In the genomic region with DNA sequence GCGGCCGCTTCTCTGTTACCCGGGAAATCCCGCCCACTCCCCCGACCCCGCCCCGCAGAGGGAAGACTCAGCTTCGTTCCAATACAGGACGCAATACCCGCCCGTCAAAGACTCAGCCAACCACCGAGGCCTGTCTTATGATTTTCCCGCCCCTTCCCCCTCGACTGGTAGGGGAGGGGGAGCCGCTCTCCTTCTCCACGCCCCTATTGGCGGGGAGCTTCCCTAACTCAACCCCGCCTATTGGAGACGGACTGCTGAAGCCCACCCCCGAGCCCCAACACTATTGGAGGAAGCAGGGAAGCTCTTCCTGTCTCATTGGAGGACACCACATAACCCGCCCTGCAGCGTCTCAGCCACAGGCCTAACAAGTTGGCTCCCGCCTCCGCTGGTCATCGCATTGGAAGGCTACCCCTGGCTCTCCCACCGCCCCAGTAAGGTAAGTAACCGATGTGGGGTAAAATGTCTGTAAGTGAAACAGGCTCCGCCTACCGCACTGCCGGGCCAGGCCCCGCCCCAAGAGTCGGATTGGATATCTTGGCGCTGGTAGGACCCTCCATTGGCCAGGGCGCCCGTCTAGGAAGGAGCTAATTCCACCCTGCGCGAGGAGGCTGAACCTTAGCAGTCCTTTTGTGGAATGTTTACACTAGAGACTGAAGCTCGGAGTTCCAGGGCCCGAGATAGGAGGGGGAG, we compare ENCODE assay signal across 8 cellular contexts. TPM values are rescaled to one million over a fixed set of nuclear protein-coding genes. Genes with fewer than 3 reads are reported as not detected.
A peak's percentile ranks its signal among the peaks of the same experiment; 100 is the strongest.
DNase-seq lines count a peak whose midpoint lies in the region; ATAC-seq, FAIRE-seq and TF ChIP-seq lines count a peak whose summit lies in the region.

TSS of gene SIN3A (minus strand) at position 17 of the 690 bp plus-strand sequence. CDS start 21,315 bp downstream, outside the sequence.

- peak within 1 kb of the TSS; percentile 97 for H3K4me2 ChIP-seq in PC-9

- no peaks in the 10 kb centered on the region for H3K9me3 ChIP-seq in PC-9 (ENCODE audit: insufficient read depth, low read depth)

- TF ChIP-seq CTCF in D721Med (IDR thresholded peaks at IDR 0.05; ENCODE audit: insufficient read depth, missing control alignments): no peak
- no peak for TF ChIP-seq CTCF in PC-9 (conservative IDR thresholded peaks at IDR 0.05)
- TF ChIP-seq CTCF in epithelial cell of proximal tubule (conservative IDR thresholded peaks at IDR 0.05; ENCODE audit: low read depth, low read length): no peak

- peak; percentile 38 for ATAC-seq in GM21619 (IDR thresholded peaks at IDR 0.05; ENCODE audit: unreplicated experiment)

- H3K36me3 ChIP-seq in PC-9 (ENCODE audit: low read depth): no peaks in the 10 kb centered on the region

- CTCF ChIA-PET in PC-9 (lab: Charles Lee): interaction anchor here (0.5 to 1.8 kb wide), 7 partner anchors 81 to 286 kb away, joined by 3 to 5 read pairs (median 3); partner anchors contain the start of gene MAN2C1

- peaks cover 18% of the 10 kb centered on the region for H3K4me1 ChIP-seq in PC-9 (replicated peaks; ENCODE audit: insufficient read depth)

- H3K27ac ChIP-seq in PC-9: peak within 1 kb of the TSS; percentile 84

- peaks cover 38% of the 10 kb centered on the region for H4K20me1 ChIP-seq in PC-9 (ENCODE audit: insufficient read depth)

- H3K79me2 ChIP-seq in PC-9 (ENCODE audit: low read depth): peaks cover 47% of the 10 kb centered on the region

- peak; percentile 53 for FAIRE-seq in D721Med (lab: Jason Lieb, UNC)

- H3K9me2 ChIP-seq in PC-9 (ENCODE audit: insufficient read depth): no peaks in the 10 kb centered on the region

- DNase-seq in D721Med (ENCODE audit: insufficient read length, low spot score): no peak
- DNase-seq in Jurkat, Clone E6-1 (ENCODE audit: low read depth, low spot score): peak; percentile 100
- peak; percentile 98 to 100 for DNase-seq in PC-9
- peak; percentile 97 for DNase-seq in activated T-cell treated with anti-CD3 and anti-CD28 coated beads, Interleukin-2, amount 50 U/mL, for 1 hour
- DNase-seq in epithelial cell of proximal tubule (ENCODE audit: low read depth): peak; percentile 99
- peak; percentile 99 for DNase-seq in mucosa of gallbladder (ENCODE audit: low spot score)
- peak; percentile 99 for DNase-seq in stimulated activated CD8-positive, alpha-beta memory T cell treated with anti-CD3 and anti-CD28 coated beads, Interleukin-4, amount 100 ng/mL, for 4 hours (ENCODE audit: low read depth in 2 of 2, low spot score in 1 of 2)

- no TSS peak for BruUV-seq in PC-9 (replicated peaks; lab: Mats Ljungman, UMichigan)

- peaks cover 42% of the 10 kb centered on the region for H3F3A ChIP-seq in PC-9 (ENCODE audit: insufficient read depth, low read depth)

- peak within 1 kb of the TSS; percentile 76 for H2AFZ ChIP-seq in PC-9

- POLR2A ChIA-PET in PC-9 (lab: Charles Lee; ENCODE audit: unreplicated experiment): interaction anchor here (0.5 to 2.1 kb wide), 25 partner anchors 29 to 1339 kb away, joined by 3 to 39 read pairs (median 5); partner anchors contain the start of genes IMP3, MAN2C1, RPP25 and SNUPN

- H3K27me3 ChIP-seq in PC-9 (ENCODE audit: insufficient read depth, low read depth): no peaks in the 10 kb centered on the region

- intact Hi-C loops in PC-9 (cut with micrococcal nuclease; ENCODE audit: unreplicated experiment): loop anchor here (2.0 to 5.0 kb wide), 3 partner anchors 85 to 215 kb away; partner anchors contain the start of genes MAN2C1 and PTPN9

- H3K4me3 ChIP-seq in Jurkat, Clone E6-1 (ENCODE audit: low read length): peak within 1 kb of the TSS; percentile 99
- H3K4me3 ChIP-seq in PC-9 (peak within 1 kb of the TSS; percentile 73), epithelial cell of proximal tubule (ENCODE audit: low read depth, low read length) (peak within 1 kb of the TSS; percentile 83)

RNA-seq across cellular contexts. Expression of gene SIN3A, which starts in this region (rescaled TPM):
- 52.0 TPM for polyA plus RNA-seq in Jurkat, Clone E6-1 (2012; ENCODE audit: insufficient read depth, insufficient read length)
- total RNA-seq in PC-9 (2021): 87.0 and 91.8 TPM in 2 replicates
- total RNA-seq in epithelial cell of proximal tubule: 26.2 and 33.4 TPM in 2 replicates
- 65.5 TPM for total RNA-seq in mucosa of gallbladder
